In genomic region chr2:8861797-8862196, GRCh38 we compare ENCODE assay signal across 18 cellular contexts. TPM values are rescaled to one million over a fixed set of nuclear protein-coding genes. Genes with fewer than 3 reads are reported as not detected.
DNase-seq lines count a peak whose midpoint lies in the region; ATAC-seq and TF ChIP-seq lines count a peak whose summit lies in the region.
"Had no signal": no experiment of that assay in that cellular context is flagged by ENCODE, and none has a peak within 500 bp of the region (broad histone marks: within the 10 kb centered on the region; RNA-seq: fewer than 3 reads in every experiment).

No MANE protein-coding gene starts in this region.

- DNase-seq in NCI-H2029 treated with DMSO at 0.1 percent for 48 hours (lab: John Stamatoyannopoulos, UW) (peak; percentile 11), NCI-H2029 (lab: John Stamatoyannopoulos, UW) (no peak), left lung (no peak), mesenchymal stem cell (no peak), erythroblast (lab: John Stamatoyannopoulos, UW) (no peak), GM23338 (ENCODE audit: low spot score) (no peak)
- DNase-seq: AML-193; Caco-2; Calu3; CD4-positive, alpha-beta T cell; CD8-positive, alpha-beta T cell; DMS79 treated with DMSO at 0.1 percent for 48 hours; GF-D8 had no signal

- H3K36me3 Mint-ChIP-seq in GM23338 (ENCODE audit: low read depth): no peaks in the 10 kb centered on the region
- H3K36me3 Mint-ChIP-seq: CD8-positive, alpha-beta T cell had no signal

- no peaks in the 10 kb centered on the region for H3K4me1 Mint-ChIP-seq in GM23338
- H3K4me1 Mint-ChIP-seq: B cell had no signal

- no peak overlapping the region for H3K9ac ChIP-seq in mesenchymal stem cell (ENCODE audit: low read length)
- H3K9ac ChIP-seq: BLaER1 treated with 17β-estradiol and CSF1 and Interleukin-3, amounts not matched to agents 10 nM and 100 nM had no signal

- no peaks in the 10 kb centered on the region for H4K20me1 ChIP-seq in GM23338 (replicated peaks; ENCODE audit: insufficient read depth)
- H4K20me1 ChIP-seq: BLaER1 treated with 17β-estradiol and CSF1 and Interleukin-3, amounts not matched to agents 10 nM and 100 nM had no signal

- no peaks in the 10 kb centered on the region for H3K9me2 ChIP-seq in GM23338 (ENCODE audit: insufficient read depth)

- H3K79me2 ChIP-seq in GM23338 (replicated peaks; ENCODE audit: insufficient read depth): no peaks in the 10 kb centered on the region

- H2BK5ac ChIP-seq in mesenchymal stem cell (ENCODE audit: low read depth, low read length, poor library complexity, severe bottlenecking): no peak overlapping the region

- peaks cover 1% of the 10 kb centered on the region for H3K79me1 ChIP-seq in mesenchymal stem cell (replicated peaks; ENCODE audit: low read length, poor library complexity, severe bottlenecking)

- no peak overlapping the region for H3K18ac ChIP-seq in mesenchymal stem cell (ENCODE audit: low read depth in 1 of 2, low read length in 2 of 2)

- H3K23ac ChIP-seq in mesenchymal stem cell (ENCODE audit: low read length in 2 of 2): no peak overlapping the region

- no peaks in the 10 kb centered on the region for H3F3A ChIP-seq in GM23338 (replicated peaks; ENCODE audit: low read depth)

- ATAC-seq in left lung (peak; percentile 71), GM23338 (no peak)
- ATAC-seq: A549; CD8-positive, alpha-beta T cell had no signal

- H3K27me3 Mint-ChIP-seq in GM23338 (ENCODE audit: insufficient read depth, low read depth, poor library complexity): no peaks in the 10 kb centered on the region
- H3K27me3 Mint-ChIP-seq: B cell; CD4-positive, alpha-beta T cell had no signal

- no peak overlapping the region for H2BK120ac ChIP-seq in mesenchymal stem cell (ENCODE audit: low read depth, low read length)

- H3K36me3 ChIP-seq in left lung (peaks cover 0 to 41% of the 10 kb centered on the region in 2 donors), mesenchymal stem cell (ENCODE audit: control insufficient read depth in 1 of 2, insufficient read depth in 2 of 2, low read depth in 1 of 2, low read length in 2 of 2) (peaks cover 6 to 36% of the 10 kb centered on the region in 2 experiments), GM23338 (ENCODE audit: insufficient read depth) (no peaks in the 10 kb centered on the region)

- H3K9me3 ChIP-seq in left lung (no peaks in the 10 kb centered on the region), mesenchymal stem cell (ENCODE audit: control insufficient read depth, low read length) (no peaks in the 10 kb centered on the region)
- H3K9me3 ChIP-seq: A549; BLaER1 treated with 17β-estradiol and CSF1 and Interleukin-3, amounts not matched to agents 10 nM and 100 nM; Caco-2 had no signal

- no peak overlapping the region for H4K91ac ChIP-seq in mesenchymal stem cell (ENCODE audit: low read length)

- H2BK12ac ChIP-seq in mesenchymal stem cell (ENCODE audit: low read length in 2 of 2): no peak overlapping the region

- H3K27ac Mint-ChIP-seq in GM23338: no peak overlapping the region
- H3K27ac Mint-ChIP-seq: B cell; CD4-positive, alpha-beta T cell; CD8-positive, alpha-beta T cell had no signal

- H2AK5ac ChIP-seq in mesenchymal stem cell (ENCODE audit: low read length, severe bottlenecking): peak overlapping the region; percentile 89

- H3K4me3 ChIP-seq in left lung: no peak overlapping the region
- H3K4me3 ChIP-seq in mesenchymal stem cell (ENCODE audit: insufficient read depth in 1 of 2, low read depth in 1 of 2, low read length in 2 of 2): no peak overlapping the region
- no peak overlapping the region for H3K4me3 ChIP-seq in GM23338
- H3K4me3 ChIP-seq: A549; BLaER1 treated with 17β-estradiol and CSF1 and Interleukin-3, amounts not matched to agents 10 nM and 100 nM had no signal

- TF ChIP-seq CTCF in left lung (IDR thresholded peaks at IDR 0.05) (no peak), GM23338 (conservative IDR thresholded peaks at IDR 0.05; ENCODE audit: low read depth in 2 of 2) (no peak)

- no peaks in the 10 kb centered on the region for H3K9me3 Mint-ChIP-seq in GM23338
- H3K9me3 Mint-ChIP-seq: CD4-positive, alpha-beta T cell; CD8-positive, alpha-beta T cell had no signal

- no peaks in the 10 kb centered on the region for H3K27me3 ChIP-seq in left lung
- H3K27me3 ChIP-seq in mesenchymal stem cell (ENCODE audit: control insufficient read depth in 1 of 2, insufficient read depth in 1 of 2, low read length in 2 of 2): no peaks in the 10 kb centered on the region
- no peaks in the 10 kb centered on the region for H3K27me3 ChIP-seq in GM23338 (ENCODE audit: insufficient read depth)
- H3K27me3 ChIP-seq: BLaER1 treated with 17β-estradiol and CSF1 and Interleukin-3, amounts not matched to agents 10 nM and 100 nM had no signal

- 95% methylated on average over 1 of the region's 1 CpG for WGBS in mesenchymal stem cell

- intact Hi-C loops in left lung (cut with DNase I): no loop called here

- H4K8ac ChIP-seq in mesenchymal stem cell (ENCODE audit: low read length): no peak overlapping the region

- TF ChIP-seq POLR2A in erythroblast (IDR thresholded peaks at IDR 0.05; ENCODE audit: low read length): no peak

- H2AFZ ChIP-seq in mesenchymal stem cell (ENCODE audit: low read depth, low read length): no peak overlapping the region
- H2AFZ ChIP-seq in GM23338: no peak overlapping the region

- H3K4me1 ChIP-seq in left lung (no peaks in the 10 kb centered on the region), mesenchymal stem cell (ENCODE audit: control insufficient read depth, insufficient read depth, low read depth, low read length) (peaks cover 5% of the 10 kb centered on the region), GM23338 (ENCODE audit: insufficient read depth) (no peaks in the 10 kb centered on the region)
- H3K4me1 ChIP-seq: A549; BLaER1 treated with 17β-estradiol and CSF1 and Interleukin-3, amounts not matched to agents 10 nM and 100 nM; Caco-2 had no signal

- H3K27ac ChIP-seq in left lung (no peak overlapping the region), mesenchymal stem cell (ENCODE audit: low read length, poor library complexity, severe bottlenecking) (no peak overlapping the region), GM23338 (ENCODE audit: low read depth) (no peak overlapping the region)
- H3K27ac ChIP-seq: 22Rv1; A549; BLaER1 treated with 17β-estradiol and CSF1 and Interleukin-3, amounts not matched to agents 10 nM and 100 nM; C4-2B had no signal

- H3K14ac ChIP-seq in mesenchymal stem cell (ENCODE audit: low read length in 2 of 2): no peak overlapping the region

- no peak overlapping the region for H3K4me3 Mint-ChIP-seq in GM23338
- H3K4me3 Mint-ChIP-seq: B cell; CD4-positive, alpha-beta T cell; CD8-positive, alpha-beta T cell had no signal

- H2BK15ac ChIP-seq in mesenchymal stem cell (ENCODE audit: low read depth, poor library complexity, severe bottlenecking): no peak overlapping the region

- H3K4me2 ChIP-seq in mesenchymal stem cell (ENCODE audit: low read length, poor library complexity, severe bottlenecking): no peak overlapping the region
- no peak overlapping the region for H3K4me2 ChIP-seq in GM23338
- H3K4me2 ChIP-seq: A549; BLaER1 treated with 17β-estradiol and CSF1 and Interleukin-3, amounts not matched to agents 10 nM and 100 nM had no signal

- H3K4ac ChIP-seq in mesenchymal stem cell (ENCODE audit: low read depth in 1 of 2, low read length in 2 of 2): no peak overlapping the region

TF ChIP-seq in GM23338, 12 proteins besides CTCF, POLR2A, EP300 and RAD21 (continues in another document):
- TF ChIP-seq ZNF114 (CRISPR knock-in tag; IDR thresholded peaks at IDR 0.05) (no peak), ETS1 (IDR thresholded peaks at IDR 0.05) (no peak), JUNB (IDR thresholded peaks at IDR 0.05; ENCODE audit: unreplicated experiment) (no peak)

RNA-seq across cellular contexts. Expression of gene KIDINS220, which starts 24.4 kb away (rescaled TPM):
- total RNA-seq in left lung: 10 to 100 TPM; 60.5 to 62.3 TPM
- 24.5 TPM for polyA plus RNA-seq in mesenchymal stem cell (2013, experiment 1 of 2)
- 23.7 TPM for polyA plus RNA-seq in mesenchymal stem cell (2013, experiment 2 of 2)
- total RNA-seq in GM23338 (2014; rRNA removed; shearing (Covaris generic)): 38.2 and 41.9 TPM in 2 replicates
- polyA plus RNA-seq in GM23338 (2016; fragmentation: Nextera tagmentation; extraction: Ambion mirVana): 11.4 and 12.8 TPM in 2 replicates
